In the genomic region with DNA sequence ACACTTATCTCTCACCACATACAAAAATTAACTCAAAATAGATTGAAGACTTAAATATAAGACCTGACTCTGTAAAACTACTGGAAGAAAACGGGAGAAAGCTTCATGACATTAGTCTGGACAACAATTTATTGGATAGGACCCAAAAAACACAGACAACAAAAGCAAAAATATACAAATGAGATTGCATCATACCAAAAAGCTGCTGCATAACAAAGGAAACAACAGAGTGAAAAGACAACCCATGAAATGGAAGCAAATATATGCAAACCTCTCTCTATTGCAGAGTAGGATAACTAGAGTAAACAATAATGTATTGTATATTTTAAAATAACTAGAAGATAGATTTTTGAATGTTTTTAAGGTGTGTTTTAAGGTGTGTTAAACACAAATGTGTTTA, we compare ENCODE assay signal across 3 cellular contexts.
TF ChIP-seq lines count a peak whose summit lies in the region.

No MANE protein-coding gene starts in this region.

TF ChIP-seq in GM23338, 12 proteins besides CTCF, POLR2A, EP300 and RAD21 (continues in another document):
- no peak for TF ChIP-seq ZNF462 (CRISPR knock-in tag; IDR thresholded peaks at IDR 0.05)
- TF ChIP-seq POLR2AphosphoS5 (IDR thresholded peaks at IDR 0.05; ENCODE audit: low read depth) = no peak
- TF ChIP-seq EZH2phosphoT487 (IDR thresholded peaks at IDR 0.05; ENCODE audit: unreplicated experiment) = no peak
- TF ChIP-seq ZNF114 (CRISPR knock-in tag; IDR thresholded peaks at IDR 0.05) = no peak
- no peak for TF ChIP-seq EZH2 (IDR thresholded peaks at IDR 0.05; ENCODE audit: low read depth, unreplicated experiment)
- TF ChIP-seq NANOG (IDR thresholded peaks at IDR 0.05; ENCODE audit: borderline replicate concordance) = no peak
- no peak for TF ChIP-seq ZNF331 (CRISPR knock-in tag; IDR thresholded peaks at IDR 0.05; ENCODE audit: low read depth)

TF ChIP-seq in IMR-90, 13 proteins besides CTCF, POLR2A, EP300 and RAD21:
- peak; percentile 62 for TF ChIP-seq CEBPB (IDR thresholded peaks at IDR 0.05; ENCODE audit: low read depth, low read length)
- TF ChIP-seq MAZ (IDR thresholded peaks at IDR 0.05; ENCODE audit: borderline replicate concordance, low read depth, low read length) = no peak
- no peak for TF ChIP-seq FOS (IDR thresholded peaks at IDR 0.05; ENCODE audit: low read depth, low read length)

TF ChIP-seq in H1, 55 proteins besides CTCF, POLR2A, EP300 and RAD21:
- TF ChIP-seq ASH2L (IDR thresholded peaks at IDR 0.05; ENCODE audit: low read length) = no peak
- TF ChIP-seq ZNF274 (IDR thresholded peaks at IDR 0.05; ENCODE audit: borderline replicate concordance, extremely low read depth, low read length) = no peak
- TF ChIP-seq POU5F1 (IDR thresholded peaks at IDR 0.05; ENCODE audit: low read depth, low read length) = 0 out of 2 replicates have a peak, but pooled peaks have one; percentile 18
- peak; percentile 82; the same call in 1 of the 2 replicates for TF ChIP-seq CEBPB (IDR thresholded peaks at IDR 0.05; ENCODE audit: low read depth, low read length)
- no peak for TF ChIP-seq ATF2 (IDR thresholded peaks at IDR 0.05; ENCODE audit: low read length)
- no peak for TF ChIP-seq KDM4A (IDR thresholded peaks at IDR 0.05; ENCODE audit: low read depth, low read length, severe bottlenecking)
